Comparison of ENCODE assay signal across 13 cellular contexts in the genomic region with DNA sequence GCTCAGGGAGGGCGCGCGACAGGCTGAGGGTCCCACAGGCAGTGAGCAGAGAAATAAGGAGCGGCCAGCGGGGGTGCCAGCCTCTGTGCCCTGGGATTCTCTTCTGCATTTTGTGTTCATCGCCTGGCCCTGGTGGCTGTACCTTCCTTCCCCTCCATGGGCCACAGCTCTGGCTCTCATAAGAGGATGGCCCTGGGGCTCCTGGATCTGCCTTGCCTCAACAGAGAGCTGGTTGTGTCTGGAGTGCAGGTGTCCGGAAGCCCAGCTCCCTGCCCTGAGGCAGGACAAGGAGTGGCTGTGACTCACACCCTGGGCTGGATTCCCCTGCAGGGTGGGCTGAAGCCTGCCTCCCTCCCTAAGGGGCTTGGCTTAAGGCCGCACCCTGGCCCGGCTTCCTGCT. TPM values are rescaled to one million over a fixed set of nuclear protein-coding genes. Genes with fewer than 3 reads are reported as not detected.
DNase-seq lines count a peak whose midpoint lies in the region; ATAC-seq and TF ChIP-seq lines count a peak whose summit lies in the region.
"Had no signal": no experiment of that assay in that cellular context is flagged by ENCODE, and none has a peak within 500 bp of the region (broad histone marks: within the 10 kb centered on the region; RNA-seq: fewer than 3 reads in every experiment).

No MANE protein-coding gene starts in this region.

- H3K27me3 ChIP-seq in colonic mucosa = no peaks in the 10 kb centered on the region

- H3K9me3 ChIP-seq in colonic mucosa = no peaks in the 10 kb centered on the region
- H3K9me3 ChIP-seq: suprapubic skin had no signal

- peak overlapping the region; percentile 68 for H3K27ac ChIP-seq in epithelial cell of prostate
- no peak overlapping the region for H3K27ac ChIP-seq in colonic mucosa
- H3K27ac ChIP-seq: suprapubic skin had no signal

- H3K9ac ChIP-seq in colonic mucosa (ENCODE audit: low read depth in 2 of 2, low read length in 2 of 2) = no peak overlapping the region

- H3K4me3 ChIP-seq in colonic mucosa = no peak overlapping the region
- H3K4me3 ChIP-seq: suprapubic skin had no signal

- no peaks in the 10 kb centered on the region for H3K36me3 ChIP-seq in colonic mucosa
- H3K36me3 ChIP-seq: suprapubic skin had no signal

- DNase-seq in EL = peak; percentile 11
- DNase-seq in NCI-H69 (lab: John Stamatoyannopoulos, UW) = peak; percentile 16
- peak; percentile 80 for DNase-seq in epithelial cell of prostate (ENCODE audit: low read depth, low spot score)
- peak; percentile 69 for DNase-seq in posterior vena cava (ENCODE audit: low spot score)
- DNase-seq in HEK293T (ENCODE audit: extremely low spot score) = no peak
- DNase-seq in colonic mucosa = no peak
- no peak for DNase-seq in activated CD4-positive, CD25-positive, alpha-beta regulatory T cell treated with anti-CD3 and anti-CD28 coated beads, Interleukin-2, amount 50 U/mL, for 72 hours
- DNase-seq: activated CD8-positive, alpha-beta T cell treated with anti-CD3 and anti-CD28 coated beads, Interleukin-2, amount 10 ng/mL, durations not matched to agents 7 days and 5 days; natural killer cell; NCI-H2107; SHP77 treated with DMSO at 0.1 percent for 48 hours had no signal

- CTCF ChIA-PET in HEK293T (lab: Yijun Ruan, JAX) = no interaction called here

- intact Hi-C loops in posterior vena cava (cut with DNase I) = no loop called here
- intact Hi-C loops in colonic mucosa (cut with DNase I) = no loop called here

- ATAC-seq in HG03432 (IDR thresholded peaks at IDR 0.05; ENCODE audit: unreplicated experiment) = no peak
- ATAC-seq: activated CD8-positive, alpha-beta T cell treated with anti-CD3 and anti-CD28 coated beads, Interleukin-2, amount 10 ng/mL, durations not matched to agents 7 days and 5 days; natural killer cell had no signal

- no peaks in the 10 kb centered on the region for H3K4me1 ChIP-seq in colonic mucosa

- TF ChIP-seq CTCF in colonic mucosa (IDR thresholded peaks at IDR 0.05) = no peak

- POLR2A ChIA-PET in HEK293T (lab: Yijun Ruan, JAX) = no interaction called here

TF ChIP-seq in HEK293T, 16 proteins besides CTCF, POLR2A, EP300 and RAD21:
- TF ChIP-seq BHLHE40 (IDR thresholded peaks at IDR 0.05; ENCODE audit: borderline replicate concordance) (no peak), ELF4 (IDR thresholded peaks at IDR 0.05) (no peak), ZNF384 (IDR thresholded peaks at IDR 0.05) (no peak), NFRKB (IDR thresholded peaks at IDR 0.05) (no peak), CTBP1 (IDR thresholded peaks at IDR 0.05; ENCODE audit: borderline replicate concordance) (no peak), HDGF (IDR thresholded peaks at IDR 0.05; ENCODE audit: borderline replicate concordance) (no peak), SP1 (IDR thresholded peaks at IDR 0.05) (no peak), FOXM1 (IDR thresholded peaks at IDR 0.05; ENCODE audit: borderline replicate concordance) (no peak), FOXK2 (IDR thresholded peaks at IDR 0.05) (no peak), LEF1 (IDR thresholded peaks at IDR 0.05; ENCODE audit: borderline replicate concordance) (no peak), FOXA1 (IDR thresholded peaks at IDR 0.05) (no peak), TARDBP (IDR thresholded peaks at IDR 0.05) (no peak), L3MBTL2 (conservative IDR thresholded peaks at IDR 0.05) (no peak), ARNT (IDR thresholded peaks at IDR 0.05) (no peak), SUZ12 (IDR thresholded peaks at IDR 0.05) (no peak)
- TF ChIP-seq, protein P1, sequence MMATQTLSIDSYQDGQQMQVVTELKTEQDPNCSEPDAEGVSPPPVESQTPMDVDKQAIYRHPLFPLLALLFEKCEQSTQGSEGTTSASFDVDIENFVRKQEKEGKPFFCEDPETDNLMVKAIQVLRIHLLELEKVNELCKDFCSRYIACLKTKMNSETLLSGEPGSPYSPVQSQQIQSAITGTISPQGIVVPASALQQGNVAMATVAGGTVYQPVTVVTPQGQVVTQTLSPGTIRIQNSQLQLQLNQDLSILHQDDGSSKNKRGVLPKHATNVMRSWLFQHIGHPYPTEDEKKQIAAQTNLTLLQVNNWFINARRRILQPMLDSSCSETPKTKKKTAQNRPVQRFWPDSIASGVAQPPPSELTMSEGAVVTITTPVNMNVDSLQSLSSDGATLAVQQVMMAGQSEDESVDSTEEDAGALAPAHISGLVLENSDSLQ (IDR thresholded peaks at IDR 0.05) = no peak

RNA-seq across cellular contexts. Expression of a gene that starts 24.3 kb away (rescaled TPM):
- total RNA-seq in posterior vena cava = 100 to 1,000 TPM in 1 of 2 donors, 10 to 100 TPM in 1; 89.4 to 141 TPM
- 100 to 1,000 TPM in 1 of 2 donors, 10 to 100 TPM in 1; 97.9 to 153 TPM for total RNA-seq in colonic mucosa

Comparison
In these comparisons a context has a peak if more than half of its experiments do, and no peak if none do; other contexts are left out.
1. DNase-seq: peak in EL (single experiment), NCI-H69 (single experiment), epithelial cell of prostate (single experiment) and posterior vena cava (single experiment); none in HEK293T (single experiment), colonic mucosa (single experiment) and activated CD4-positive, CD25-positive, alpha-beta regulatory T cell treated with anti-CD3 and anti-CD28 coated beads, Interleukin-2, amount 50 U/mL, for 72 hours (single experiment).